In the genomic region with DNA sequence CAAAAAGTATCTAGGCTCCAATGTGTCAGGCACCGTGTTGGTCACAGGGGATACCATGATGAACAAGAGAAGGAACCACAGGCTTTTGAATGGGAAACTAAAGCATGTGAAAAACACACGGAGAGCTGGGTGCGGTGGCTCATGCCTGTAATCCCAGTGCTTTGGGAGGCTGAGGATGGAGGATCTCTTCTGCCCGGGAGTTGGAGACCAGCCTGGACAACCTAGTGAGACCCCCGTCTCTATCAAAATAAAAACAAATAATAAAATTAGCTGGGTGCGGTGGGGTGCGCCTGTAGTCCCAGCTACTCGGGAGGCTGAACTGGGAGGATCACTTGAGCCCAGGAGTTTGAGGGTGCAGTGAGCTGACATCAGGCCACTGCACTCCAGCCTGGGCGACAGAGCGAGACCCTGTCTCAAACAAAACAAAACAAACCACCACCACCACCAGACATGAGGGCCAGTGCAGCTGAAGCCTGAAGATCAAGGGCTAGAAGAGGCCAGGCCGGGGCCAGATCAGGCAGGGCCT, we compare ENCODE assay signal across 8 cellular contexts. TPM values are rescaled to one million over a fixed set of nuclear protein-coding genes. Genes with fewer than 3 reads are reported as not detected.
DNase-seq lines count a peak whose midpoint lies in the region; ATAC-seq and TF ChIP-seq lines count a peak whose summit lies in the region.

No MANE protein-coding gene starts in this region.

- H3K27ac ChIP-seq in Panc1 (ENCODE audit: low read length) (peak overlapping the region; percentile 96), esophagus muscularis mucosa (replicated peaks in 1 of 4) (peak overlapping the region; percentile 84 to 91 (median 90)), rectal smooth muscle tissue (ENCODE audit: low read depth, low read length) (peak overlapping the region; percentile 88)

- no peak for TF ChIP-seq POLR2A in esophagus muscularis mucosa (IDR thresholded peaks at IDR 0.05; ENCODE audit: low read depth)

- peak; percentile 1; the same call in 1 of the 2 replicates for ATAC-seq in Panc1

- no peak for TF ChIP-seq EP300 in esophagus muscularis mucosa (IDR thresholded peaks at IDR 0.05)

- H3K27me3 ChIP-seq in Panc1 (ENCODE audit: control insufficient read depth, insufficient read depth, low read length) (no peaks in the 10 kb centered on the region), esophagus muscularis mucosa (peaks cover 0 to 5% (median 0%) of the 10 kb centered on the region in 4 donors), rectal smooth muscle tissue (ENCODE audit: control insufficient read depth, insufficient read depth, low read length) (no peaks in the 10 kb centered on the region)

- DNase-seq in GM12865 (ENCODE audit: low read depth) (no peak), Panc1 (ENCODE audit: low read depth, low spot score) (no peak), esophagus muscularis mucosa (ENCODE audit: extremely low spot score) (no peak), mucosa of gallbladder (ENCODE audit: low spot score) (no peak), epidermal melanocyte (ENCODE audit: insufficient read length, low spot score) (no peak), NCI-H187 (lab: John Stamatoyannopoulos, UW) (no peak)
- DNase-seq in activated effector memory CD4-positive, alpha-beta T cell treated with anti-CD3 and anti-CD28 coated beads, Interleukin-2, amount 50 U/mL, for 16 hours: no peak

- intact Hi-C loops in Panc1 (cut with micrococcal nuclease; ENCODE audit: unreplicated experiment): loop anchor here (10.0 kb wide), 1 partner anchor 93 kb away; no protein-coding TSS in a partner anchor
- intact Hi-C loops in esophagus muscularis mucosa (cut with DNase I): loop anchor here (10.0 kb wide), 2 partner anchors 93 to 173 kb away; partner anchors contain the start of gene TRIM4

- peak overlapping the region; percentile 88 for H3K4me3 ChIP-seq in GM12865 (ENCODE audit: low read depth, low read length)
- peak overlapping the region; percentile 81 to 84 for H3K4me3 ChIP-seq in Panc1 (ENCODE audit: low read depth in 2 of 2, low read length in 2 of 2)
- H3K4me3 ChIP-seq in esophagus muscularis mucosa: peak overlapping the region; percentile 71 to 98 (median 90)
- H3K4me3 ChIP-seq in rectal smooth muscle tissue (ENCODE audit: low read length): peak overlapping the region; percentile 99

- POLR2A ChIA-PET in Panc1 (lab: Charles Lee): interaction anchor here (1.2 kb wide), 1 partner anchor 12 kb away, joined by 4 read pairs; no protein-coding TSS in a partner anchor

- H3K9ac ChIP-seq in rectal smooth muscle tissue (ENCODE audit: low read length): peak overlapping the region; percentile 57

- CTCF ChIA-PET in Panc1 (lab: Charles Lee): no interaction called here

- TF ChIP-seq CTCF in GM12865 (IDR thresholded peaks at IDR 0.05; ENCODE audit: insufficient read depth, low read depth, low read length, missing control alignments) (no peak), Panc1 (IDR thresholded peaks at IDR 0.05) (no peak), esophagus muscularis mucosa (IDR thresholded peaks at IDR 0.05) (no peak)

- in situ Hi-C loops in Panc1 (cut with HindIII; ENCODE audit: low pct_unique_long_range_greater_than_20kb, low sequenced_read_pairs): no loop called here

- no TSS peak for BruUV-seq in Panc1 (replicated peaks; lab: Mats Ljungman, UMichigan)

- H3K4me1 ChIP-seq in Panc1 (ENCODE audit: control insufficient read depth, insufficient read depth, low read length) (peaks cover 27% of the 10 kb centered on the region), esophagus muscularis mucosa (peaks cover 18 to 40% (median 32%) of the 10 kb centered on the region in 4 donors), rectal smooth muscle tissue (ENCODE audit: control insufficient read depth, insufficient read depth, low read length) (peaks cover 11% of the 10 kb centered on the region)

- H3K36me3 ChIP-seq in Panc1 (ENCODE audit: control insufficient read depth, insufficient read depth, low read length): peaks cover 3% of the 10 kb centered on the region
- H3K36me3 ChIP-seq in esophagus muscularis mucosa: peaks cover 24 to 33% (median 31%) of the 10 kb centered on the region in 4 donors
- H3K36me3 ChIP-seq in rectal smooth muscle tissue (ENCODE audit: control insufficient read depth, insufficient read depth, low read length): peaks cover 24% of the 10 kb centered on the region

- 76% methylated on average over 11 of the region's 11 CpGs for WGBS in esophagus muscularis mucosa

- H3K9me3 ChIP-seq in Panc1 (ENCODE audit: control insufficient read depth, insufficient read depth, low read depth, low read length): no peaks in the 10 kb centered on the region
- H3K9me3 ChIP-seq in esophagus muscularis mucosa: no peaks in the 10 kb centered on the region

RNA-seq across cellular contexts. Expression of gene COPS6, which starts 0.6 kb away (rescaled TPM):
- 182 TPM for total RNA-seq in Panc1 (2021; ENCODE audit: unreplicated experiment)
- 323 TPM for polyA plus RNA-seq in Panc1 (2012; ENCODE audit: insufficient read length)
- 10 to 100 TPM; 49.4 to 97.6 (median 73.7) TPM for total RNA-seq in esophagus muscularis mucosa
- 113 TPM for total RNA-seq in mucosa of gallbladder

RNA-seq across cellular contexts. Expression of gene ZNF3, which starts 6.6 kb away (rescaled TPM):
- 32.9 TPM for total RNA-seq in Panc1 (2021; ENCODE audit: unreplicated experiment)
- 22.0 TPM for polyA plus RNA-seq in Panc1 (2012; ENCODE audit: insufficient read length)
- 10 to 100 TPM; 15.6 to 25.3 (median 20.7) TPM for total RNA-seq in esophagus muscularis mucosa
- 30.4 TPM for total RNA-seq in mucosa of gallbladder

RNA-seq across cellular contexts. Expression of gene MCM7, which starts 13.0 kb away (rescaled TPM):
- 258 TPM for total RNA-seq in Panc1 (2021; ENCODE audit: unreplicated experiment)
- 204 TPM for polyA plus RNA-seq in Panc1 (2012; ENCODE audit: insufficient read length)
- 10 to 100 TPM; 35.3 to 60.3 (median 41.1) TPM for total RNA-seq in esophagus muscularis mucosa
- 58.2 TPM for total RNA-seq in mucosa of gallbladder

RNA-seq across cellular contexts. Expression of gene AP4M1, which starts 13.3 kb away (rescaled TPM):
- total RNA-seq in Panc1 (2021; ENCODE audit: unreplicated experiment) (42.6 TPM), esophagus muscularis mucosa (10 to 100 TPM; 19.9 to 31.7 (median 26.1) TPM), mucosa of gallbladder (34.1 TPM)
- polyA plus RNA-seq in Panc1 (2012; ENCODE audit: insufficient read length): 48.0 TPM

RNA-seq across cellular contexts. Expression of gene TAF6, which starts 31.0 kb away (rescaled TPM):
- 92.3 TPM for total RNA-seq in Panc1 (2021; ENCODE audit: unreplicated experiment)
- 100 TPM for polyA plus RNA-seq in Panc1 (2012; ENCODE audit: insufficient read length)
- total RNA-seq in esophagus muscularis mucosa: 10 to 100 TPM; 48.5 to 92.1 (median 77.8) TPM
- total RNA-seq in mucosa of gallbladder: 65.3 TPM
